1 cellular context compared by ENCODE assay signal in genomic region chr16:17318200-17318599, GRCh38.
TF ChIP-seq lines count a peak whose summit lies in the region.

No MANE protein-coding gene starts in this region.

TF ChIP-seq in H1, 55 proteins besides CTCF, POLR2A, EP300 and RAD21 (continued from another document):
- TF ChIP-seq, protein P1, sequence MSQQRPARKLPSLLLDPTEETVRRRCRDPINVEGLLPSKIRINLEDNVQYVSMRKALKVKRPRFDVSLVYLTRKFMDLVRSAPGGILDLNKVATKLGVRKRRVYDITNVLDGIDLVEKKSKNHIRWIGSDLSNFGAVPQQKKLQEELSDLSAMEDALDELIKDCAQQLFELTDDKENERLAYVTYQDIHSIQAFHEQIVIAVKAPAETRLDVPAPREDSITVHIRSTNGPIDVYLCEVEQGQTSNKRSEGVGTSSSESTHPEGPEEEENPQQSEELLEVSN (IDR thresholded peaks at IDR 0.05): peak; percentile 35; the same call in 1 of the 2 replicates
- TF ChIP-seq MAFK (IDR thresholded peaks at IDR 0.05; ENCODE audit: low read depth, low read length) (peak; percentile 82), POU5F1 (IDR thresholded peaks at IDR 0.05; ENCODE audit: low read depth, low read length) (no peak), SP1 (IDR thresholded peaks at IDR 0.05; ENCODE audit: low read depth, low read length) (0 out of 2 replicates have a peak, but pooled peaks have one; percentile 47)
- TF ChIP-seq, protein P2, sequence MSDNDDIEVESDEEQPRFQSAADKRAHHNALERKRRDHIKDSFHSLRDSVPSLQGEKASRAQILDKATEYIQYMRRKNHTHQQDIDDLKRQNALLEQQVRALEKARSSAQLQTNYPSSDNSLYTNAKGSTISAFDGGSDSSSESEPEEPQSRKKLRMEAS (IDR thresholded peaks at IDR 0.05): peak; percentile 89
